Comparison of ENCODE assay signal across 1 cellular context in genomic region chr15:59138243-59138642, GRCh38.
TF ChIP-seq lines count a peak whose summit lies in the region.

No MANE protein-coding gene starts in this region.

TF ChIP-seq in GM23338, 12 proteins besides CTCF, POLR2A, EP300 and RAD21 (continued from another document):
- TF ChIP-seq, protein P1, sequence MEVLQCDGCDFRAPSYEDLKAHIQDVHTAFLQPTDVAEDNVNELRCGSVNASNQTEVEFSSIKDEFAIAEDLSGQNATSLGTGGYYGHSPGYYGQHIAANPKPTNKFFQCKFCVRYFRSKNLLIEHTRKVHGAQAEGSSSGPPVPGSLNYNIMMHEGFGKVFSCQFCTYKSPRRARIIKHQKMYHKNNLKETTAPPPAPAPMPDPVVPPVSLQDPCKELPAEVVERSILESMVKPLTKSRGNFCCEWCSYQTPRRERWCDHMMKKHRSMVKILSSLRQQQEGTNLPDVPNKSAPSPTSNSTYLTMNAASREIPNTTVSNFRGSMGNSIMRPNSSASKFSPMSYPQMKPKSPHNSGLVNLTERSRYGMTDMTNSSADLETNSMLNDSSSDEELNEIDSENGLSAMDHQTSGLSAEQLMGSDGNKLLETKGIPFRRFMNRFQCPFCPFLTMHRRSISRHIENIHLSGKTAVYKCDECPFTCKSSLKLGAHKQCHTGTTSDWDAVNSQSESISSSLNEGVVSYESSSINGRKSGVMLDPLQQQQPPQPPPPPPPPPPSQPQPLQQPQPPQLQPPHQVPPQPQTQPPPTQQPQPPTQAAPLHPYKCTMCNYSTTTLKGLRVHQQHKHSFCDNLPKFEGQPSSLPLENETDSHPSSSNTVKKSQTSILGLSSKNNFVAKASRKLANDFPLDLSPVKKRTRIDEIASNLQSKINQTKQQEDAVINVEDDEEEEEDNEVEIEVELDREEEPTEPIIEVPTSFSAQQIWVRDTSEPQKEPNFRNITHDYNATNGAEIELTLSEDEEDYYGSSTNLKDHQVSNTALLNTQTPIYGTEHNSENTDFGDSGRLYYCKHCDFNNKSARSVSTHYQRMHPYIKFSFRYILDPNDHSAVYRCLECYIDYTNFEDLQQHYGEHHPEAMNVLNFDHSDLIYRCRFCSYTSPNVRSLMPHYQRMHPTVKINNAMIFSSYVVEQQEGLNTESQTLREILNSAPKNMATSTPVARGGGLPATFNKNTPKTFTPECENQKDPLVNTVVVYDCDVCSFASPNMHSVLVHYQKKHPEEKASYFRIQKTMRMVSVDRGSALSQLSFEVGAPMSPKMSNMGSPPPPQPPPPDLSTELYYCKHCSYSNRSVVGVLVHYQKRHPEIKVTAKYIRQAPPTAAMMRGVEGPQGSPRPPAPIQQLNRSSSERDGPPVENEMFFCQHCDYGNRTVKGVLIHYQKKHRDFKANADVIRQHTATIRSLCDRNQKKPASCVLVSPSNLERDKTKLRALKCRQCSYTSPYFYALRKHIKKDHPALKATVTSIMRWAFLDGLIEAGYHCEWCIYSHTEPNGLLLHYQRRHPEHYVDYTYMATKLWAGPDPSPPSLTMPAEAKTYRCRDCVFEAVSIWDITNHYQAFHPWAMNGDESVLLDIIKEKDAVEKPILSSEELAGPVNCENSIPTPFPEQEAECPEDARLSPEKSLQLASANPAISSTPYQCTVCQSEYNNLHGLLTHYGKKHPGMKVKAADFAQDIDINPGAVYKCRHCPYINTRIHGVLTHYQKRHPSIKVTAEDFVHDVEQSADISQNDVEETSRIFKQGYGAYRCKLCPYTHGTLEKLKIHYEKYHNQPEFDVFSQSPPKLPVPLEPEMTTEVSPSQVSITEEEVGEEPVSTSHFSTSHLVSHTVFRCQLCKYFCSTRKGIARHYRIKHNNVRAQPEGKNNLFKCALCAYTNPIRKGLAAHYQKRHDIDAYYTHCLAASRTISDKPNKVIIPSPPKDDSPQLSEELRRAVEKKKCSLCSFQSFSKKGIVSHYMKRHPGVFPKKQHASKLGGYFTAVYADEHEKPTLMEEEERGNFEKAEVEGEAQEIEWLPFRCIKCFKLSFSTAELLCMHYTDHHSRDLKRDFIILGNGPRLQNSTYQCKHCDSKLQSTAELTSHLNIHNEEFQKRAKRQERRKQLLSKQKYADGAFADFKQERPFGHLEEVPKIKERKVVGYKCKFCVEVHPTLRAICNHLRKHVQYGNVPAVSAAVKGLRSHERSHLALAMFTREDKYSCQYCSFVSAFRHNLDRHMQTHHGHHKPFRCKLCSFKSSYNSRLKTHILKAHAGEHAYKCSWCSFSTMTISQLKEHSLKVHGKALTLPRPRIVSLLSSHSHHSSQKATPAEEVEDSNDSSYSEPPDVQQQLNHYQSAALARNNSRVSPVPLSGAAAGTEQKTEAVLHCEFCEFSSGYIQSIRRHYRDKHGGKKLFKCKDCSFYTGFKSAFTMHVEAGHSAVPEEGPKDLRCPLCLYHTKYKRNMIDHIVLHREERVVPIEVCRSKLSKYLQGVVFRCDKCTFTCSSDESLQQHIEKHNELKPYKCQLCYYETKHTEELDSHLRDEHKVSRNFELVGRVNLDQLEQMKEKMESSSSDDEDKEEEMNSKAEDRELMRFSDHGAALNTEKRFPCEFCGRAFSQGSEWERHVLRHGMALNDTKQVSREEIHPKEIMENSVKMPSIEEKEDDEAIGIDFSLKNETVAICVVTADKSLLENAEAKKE (CRISPR knock-in tag; IDR thresholded peaks at IDR 0.05) = no peak
- no peak for TF ChIP-seq STAT1 (IDR thresholded peaks at IDR 0.05; ENCODE audit: unreplicated experiment)
- no peak for TF ChIP-seq ZNF331 (CRISPR knock-in tag; IDR thresholded peaks at IDR 0.05; ENCODE audit: low read depth)
- no peak for TF ChIP-seq NANOG (IDR thresholded peaks at IDR 0.05; ENCODE audit: borderline replicate concordance)
- TF ChIP-seq CREB1 (CRISPR knock-in tag; IDR thresholded peaks at IDR 0.05; ENCODE audit: low read depth) = no peak
- no peak for TF ChIP-seq JUNB (IDR thresholded peaks at IDR 0.05; ENCODE audit: unreplicated experiment)
- no peak for TF ChIP-seq EZH2phosphoT487 (IDR thresholded peaks at IDR 0.05; ENCODE audit: unreplicated experiment)
- TF ChIP-seq EZH2 (IDR thresholded peaks at IDR 0.05; ENCODE audit: low read depth, unreplicated experiment) = no peak
- no peak for TF ChIP-seq ZNF114 (CRISPR knock-in tag; IDR thresholded peaks at IDR 0.05)
